In the genomic region with DNA sequence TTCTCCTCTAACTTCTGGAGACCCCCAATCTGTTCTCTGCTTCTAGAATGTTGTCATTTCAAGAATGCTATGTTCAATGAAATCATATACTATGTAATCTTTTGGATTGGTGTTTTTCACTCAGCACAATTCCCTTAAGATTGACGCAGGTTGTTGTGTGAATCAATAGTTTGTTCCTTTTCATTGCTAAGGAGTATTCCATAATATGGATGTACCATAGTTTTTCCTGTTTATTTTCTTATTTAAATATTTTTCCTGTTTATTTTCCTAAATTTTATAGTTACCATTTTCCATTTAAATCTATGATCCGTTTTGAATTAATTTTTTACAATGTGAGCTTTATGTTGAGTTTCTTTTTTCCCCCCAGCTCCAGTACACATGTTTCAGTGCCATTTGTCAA, we compare ENCODE assay signal across 24 cellular contexts.
"Had no signal": no experiment of that assay in that cellular context is flagged by ENCODE, and none has a peak within 500 bp of the region (broad histone marks: within the 10 kb centered on the region; RNA-seq: fewer than 3 reads in every experiment).

No MANE protein-coding gene starts in this region.

- H3K36me3 ChIP-seq: colonic mucosa, esophagus muscularis mucosa, esophagus squamous epithelium, gastrocnemius medialis, gastroesophageal sphincter, heart left ventricle, heart right ventricle had no signal

- DNase-seq: colonic mucosa; cortex of kidney; dermis blood vessel endothelial cell; dorsolateral prefrontal cortex; effector CD4-positive, alpha-beta T cell; effector CD8-positive, alpha-beta T cell; effector memory CD4-positive, alpha-beta T cell; effector memory CD8-positive, alpha-beta T cell; endodermal cell; erythroblast; esophagus squamous epithelium; foreskin fibroblast; foreskin keratinocyte; foreskin melanocyte; gastrocnemius medialis; glutamatergic neuron; head of caudate nucleus; heart left ventricle; heart right ventricle had no signal

- H3K4me3 ChIP-seq: colonic mucosa, coronary artery, dorsolateral prefrontal cortex, esophagus muscularis mucosa, esophagus squamous epithelium, gastrocnemius medialis, gastroesophageal sphincter, heart left ventricle, heart right ventricle had no signal

- H3K27ac ChIP-seq: colonic mucosa, coronary artery, dorsolateral prefrontal cortex, epithelial cell of prostate, esophagus muscularis mucosa, esophagus squamous epithelium, foreskin keratinocyte, gastrocnemius medialis, gastroesophageal sphincter, heart left ventricle, heart right ventricle had no signal

- H3K4me1 ChIP-seq: colonic mucosa, esophagus muscularis mucosa, esophagus squamous epithelium, foreskin keratinocyte, gastrocnemius medialis, gastroesophageal sphincter, heart left ventricle, heart right ventricle had no signal

- H3K9me3 ChIP-seq: colonic mucosa, esophagus squamous epithelium, gastrocnemius medialis had no signal

- ATAC-seq: effector memory CD8-positive, alpha-beta T cell; esophagus mucosa; foreskin keratinocyte; gastrocnemius medialis; gastroesophageal sphincter; heart left ventricle; heart right ventricle had no signal

- H3K27me3 ChIP-seq: colonic mucosa, dorsolateral prefrontal cortex, esophagus muscularis mucosa, esophagus squamous epithelium, foreskin keratinocyte, gastrocnemius medialis, gastroesophageal sphincter, heart left ventricle, heart right ventricle had no signal
